In genomic region chr3:194138732-194139084, GRCh38 we compare ENCODE assay signal across 10 cellular contexts. TPM values are rescaled to one million over a fixed set of nuclear protein-coding genes. Genes with fewer than 3 reads are reported as not detected.
DNase-seq lines count a peak whose midpoint lies in the region; ATAC-seq and TF ChIP-seq lines count a peak whose summit lies in the region.
"Had no signal": no experiment of that assay in that cellular context is flagged by ENCODE, and none has a peak within 500 bp of the region (broad histone marks: within the 10 kb centered on the region; RNA-seq: fewer than 3 reads in every experiment).

No MANE protein-coding gene starts in this region.

- DNase-seq in A673 (ENCODE audit: low spot score) (peak; percentile 74), NCI-H2196 treated with DMSO at 0.1 percent for 48 hours (lab: John Stamatoyannopoulos, UW; ENCODE audit: unreplicated experiment) (peak; percentile 74), amygdala (lab: John Stamatoyannopoulos, UW) (no peak), ACHN (no peak)
- DNase-seq: activated CD8-positive, alpha-beta memory T cell treated with anti-CD3 and anti-CD28 coated beads, Interleukin-2, amount 50 U/mL, for 48 hours; stimulated activated CD4-positive, alpha-beta T cell treated with anti-CD3 and anti-CD28 coated beads, Interleukin-4, amount 100 ng/mL, for 24 hours had no signal

- ATAC-seq in GM21723 (IDR thresholded peaks at IDR 0.05; ENCODE audit: unreplicated experiment) (no peak), GM21390 (IDR thresholded peaks at IDR 0.05; ENCODE audit: unreplicated experiment) (no peak)

- TSS peak; percentile 47 for BruUV-seq in A673 (replicated peaks; lab: Mats Ljungman, UMichigan)

- CTCF ChIA-PET in A673 (lab: Charles Lee): interaction anchor here (0.6 to 2.9 kb wide), 3 partner anchors 177 to 359 kb away, joined by 3 to 19 read pairs (median 6); no protein-coding TSS in a partner anchor

- H3K27me3 ChIP-seq in A673 (replicated peaks; ENCODE audit: insufficient read depth, low read depth, low read length, poor library complexity) (no peaks in the 10 kb centered on the region), ectodermal cell (ENCODE audit: control insufficient read depth, insufficient read depth, low read length, poor library complexity, severe bottlenecking) (peaks cover 19% of the 10 kb centered on the region), muscle layer of duodenum (ENCODE audit: low read depth, low read length) (no peaks in the 10 kb centered on the region)

- 28 to 29% methylated on average over 4 of the region's 4 CpGs for WGBS in ectodermal cell, 2 experiments

- peaks cover 34% of the 10 kb centered on the region for H3K36me3 ChIP-seq in A673 (ENCODE audit: insufficient read depth, low read length, poor library complexity, severe bottlenecking)
- H3K36me3 ChIP-seq in ectodermal cell (ENCODE audit: control insufficient read depth, insufficient read depth, low read length): no peaks in the 10 kb centered on the region
- H3K36me3 ChIP-seq in muscle layer of duodenum (ENCODE audit: control insufficient read depth in 1 of 2, insufficient read depth in 2 of 2, low read length in 2 of 2): peaks cover 0 to 3% of the 10 kb centered on the region in 2 donors

- H3K27ac ChIP-seq in A673 (ENCODE audit: low read depth, low read length, poor library complexity, severe bottlenecking) (peak overlapping the region; percentile 98), ectodermal cell (ENCODE audit: insufficient read depth, low read depth, low read length, poor library complexity, severe bottlenecking) (no peak overlapping the region), muscle layer of duodenum (ENCODE audit: low read length) (peak overlapping the region; percentile 49)

- intact Hi-C loops in A673 (cut with micrococcal nuclease; ENCODE audit: unreplicated experiment): loop anchor here (1.0 to 10.0 kb wide), 3 partner anchors 164 to 1306 kb away; partner anchors contain the start of gene ACAP2

- H3K4me1 ChIP-seq in A673 (ENCODE audit: insufficient read depth, low read length, poor library complexity, severe bottlenecking) (peaks cover 28% of the 10 kb centered on the region), ectodermal cell (ENCODE audit: control insufficient read depth, insufficient read depth, low read length) (peaks cover 30% of the 10 kb centered on the region), muscle layer of duodenum (ENCODE audit: control insufficient read depth in 1 of 2, insufficient read depth in 2 of 2, low read length in 2 of 2) (peaks cover 26 to 28% of the 10 kb centered on the region in 2 donors)

- in situ Hi-C loops in ACHN (cut with HindIII; ENCODE audit: low pct_ligation_motif_present, low pct_unique_long_range_greater_than_20kb, low sequenced_read_pairs): no loop called here

- H3K4me3 ChIP-seq in A673 (ENCODE audit: low read depth, low read length, poor library complexity, severe bottlenecking): peak overlapping the region; percentile 93
- peak overlapping the region; percentile 8 for H3K4me3 ChIP-seq in ectodermal cell (ENCODE audit: insufficient read depth, low read depth, low read length)
- H3K4me3 ChIP-seq in muscle layer of duodenum (ENCODE audit: low read depth in 1 of 2, low read length in 2 of 2): peak overlapping the region; percentile 68 to 85

- POLR2A ChIA-PET in A673 (lab: Charles Lee; ENCODE audit: low non-redundant PET): interaction anchor here (0.7 to 1.7 kb wide), 3 partner anchors 134 to 338 kb away, joined by 3 to 6 read pairs (median 4); no protein-coding TSS in a partner anchor

- no peaks in the 10 kb centered on the region for H3K9me3 ChIP-seq in A673 (ENCODE audit: low read depth, low read length, poor library complexity, severe bottlenecking)
- no peaks in the 10 kb centered on the region for H3K9me3 ChIP-seq in ectodermal cell (ENCODE audit: control insufficient read depth, low read length)
- H3K9me3 ChIP-seq in muscle layer of duodenum (ENCODE audit: control insufficient read depth in 1 of 2, low read length in 2 of 2): no peaks in the 10 kb centered on the region

- no peak for TF ChIP-seq CTCF in A673 (conservative IDR thresholded peaks at IDR 0.05; ENCODE audit: low read depth, low read length)

RNA-seq across cellular contexts. Expression of gene HES1, which starts 2.8 kb away (rescaled TPM):
- total RNA-seq in A673 (2021): 136 and 139 TPM in 2 replicates
- 29.4 TPM for polyA plus RNA-seq in ectodermal cell (2013, experiment 1 of 4)
- polyA plus RNA-seq in ectodermal cell (2013, experiment 2 of 4): 43.1 TPM
- 35.3 TPM for polyA plus RNA-seq in ectodermal cell (2013, experiment 3 of 4)
- polyA plus RNA-seq in ectodermal cell (2013, experiment 4 of 4): 31.9 TPM

Comparison
In these comparisons a context has a peak if more than half of its experiments do, and no peak if none do; other contexts are left out.
1. DNase-seq: peak in A673 (single experiment) and NCI-H2196 treated with DMSO at 0.1 percent for 48 hours (single experiment); none in amygdala (0 of 56) and ACHN (single experiment).
2. H3K4me3 ChIP-seq: peak in every context shown above with its lines; median percentile 93 in A673; 76 in muscle layer of duodenum; 8 in ectodermal cell.